Comparison of ENCODE assay signal across 8 cellular contexts in genomic region chr1:209076688-209077087, GRCh38.
DNase-seq lines count a peak whose midpoint lies in the region; ATAC-seq and TF ChIP-seq lines count a peak whose summit lies in the region.

No MANE protein-coding gene starts in this region.

- DNase-seq in AG04449 (ENCODE audit: low read depth, low spot score) = no peak
- DNase-seq in NCI-H526 treated with DMSO at 0.1 percent for 48 hours (lab: John Stamatoyannopoulos, UW) = peak; percentile 0
- peak; percentile 45 for DNase-seq in epithelial cell of esophagus (ENCODE audit: low read depth)
- no peak for DNase-seq in germinal center (ENCODE audit: low spot score)
- no peak for DNase-seq in stimulated activated naive CD4-positive, alpha-beta T cell (lab: John Stamatoyannopoulos, UW)
- no peak for DNase-seq in T-helper 2 cell

- TF ChIP-seq CTCF in AG04449 (IDR thresholded peaks at IDR 0.05; ENCODE audit: insufficient read depth, low read length, missing control alignments) (peak; percentile 30), epithelial cell of esophagus (IDR thresholded peaks at IDR 0.05; ENCODE audit: insufficient read depth, low read depth, low read length, missing control alignments) (no peak)

- H3K4me3 ChIP-seq in AG04449 (ENCODE audit: low read depth, low read length) (no peak overlapping the region), epithelial cell of esophagus (ENCODE audit: low read length) (no peak overlapping the region)

- ATAC-seq in GM19438 (IDR thresholded peaks at IDR 0.05; ENCODE audit: low read depth, unreplicated experiment) (peak; percentile 76), GM19328 (IDR thresholded peaks at IDR 0.05; ENCODE audit: unreplicated experiment) (no peak)

- CTCF ChIA-PET in AG04449 (lab: Yijun Ruan, JAX) = interaction anchor here (1.2 to 1.6 kb wide), 2 partner anchors 17 to 413 kb away, joined by 3 to 5 read pairs; no protein-coding TSS in a partner anchor

- POLR2A ChIA-PET in AG04449 (lab: Yijun Ruan, JAX) = no interaction called here

Comparison
In these comparisons a context has a peak if more than half of its experiments do, and no peak if none do; other contexts are left out.
1. DNase-seq: peak in NCI-H526 treated with DMSO at 0.1 percent for 48 hours (single experiment) and epithelial cell of esophagus (single experiment); none in AG04449 (single experiment), germinal center (single experiment), stimulated activated naive CD4-positive, alpha-beta T cell (0 of 6) and T-helper 2 cell (0 of 5).